Comparison of ENCODE assay signal across 15 cellular contexts in genomic region chr3:173065543-173065970, GRCh38.
DNase-seq lines count a peak whose midpoint lies in the region; ATAC-seq, FAIRE-seq and TF ChIP-seq lines count a peak whose summit lies in the region.
"Had no signal": no experiment of that assay in that cellular context is flagged by ENCODE, and none has a peak within 500 bp of the region (broad histone marks: within the 10 kb centered on the region; RNA-seq: fewer than 3 reads in every experiment).

No MANE protein-coding gene starts in this region.

- H3K36me3 ChIP-seq in H1 (ENCODE audit: control insufficient read depth in 2 of 4, insufficient read depth in 4 of 4, low read length in 3 of 4) = no peaks in the 10 kb centered on the region
- no peaks in the 10 kb centered on the region for H3K36me3 ChIP-seq in neuronal stem cell (replicated peaks in 1 of 2; ENCODE audit: control insufficient read depth in 2 of 2, insufficient read depth in 2 of 2, low read length in 2 of 2)
- H3K36me3 ChIP-seq: breast epithelium had no signal

- no peak overlapping the region for H3K9ac ChIP-seq in H1 (replicated peaks in 1 of 4; ENCODE audit: extremely low read depth in 1 of 4, low read depth in 3 of 4, low read length in 3 of 4)
- peak overlapping the region; percentile 55 for H3K9ac ChIP-seq in neuronal stem cell (ENCODE audit: low read depth, low read length, poor library complexity)

- H3K27me3 ChIP-seq in H1 (replicated peaks in 1 of 4; ENCODE audit: control insufficient read depth in 3 of 4, extremely low read depth in 1 of 4, insufficient read depth in 3 of 4, low read length in 3 of 4) = no peaks in the 10 kb centered on the region
- no peaks in the 10 kb centered on the region for H3K27me3 ChIP-seq in neuronal stem cell (ENCODE audit: control insufficient read depth in 3 of 3, insufficient read depth in 3 of 3, low read depth in 1 of 3, low read length in 3 of 3)
- H3K27me3 ChIP-seq: breast epithelium had no signal

- H2BK5ac ChIP-seq in H1 (ENCODE audit: low read depth, low read length) (no peak overlapping the region), neuronal stem cell (ENCODE audit: low read length) (no peak overlapping the region)

- H3K4me3 ChIP-seq in H1 (ENCODE audit: extremely low read depth in 1 of 4, insufficient read depth in 2 of 4, low read depth in 3 of 4, low read length in 4 of 4) (no peak overlapping the region), neuronal stem cell (ENCODE audit: low read length in 2 of 2) (no peak overlapping the region)
- H3K4me3 ChIP-seq: breast epithelium had no signal

- DNase-seq in NCI-H2029 treated with DMSO at 0.1 percent for 48 hours (lab: John Stamatoyannopoulos, UW) (peak; percentile 26), H1 (ENCODE audit: low read depth in 1 of 2, low spot score in 2 of 2) (peak in 1 of 2 experiments; percentile 5), neuronal stem cell (ENCODE audit: low spot score) (no peak), NCI-H2196 treated with DMSO at 0.1 percent for 48 hours (lab: John Stamatoyannopoulos, UW; ENCODE audit: unreplicated experiment) (no peak)
- no peak for DNase-seq in activated effector memory CD4-positive, alpha-beta T cell treated with Interleukin-2 at 50 U/mL for 16 hours
- no peak for DNase-seq in activated CD4-positive, CD25-positive, alpha-beta regulatory T cell (lab: John Stamatoyannopoulos, UW)
- DNase-seq: immature natural killer cell, NCI-H146, nephron progenitor cell had no signal

- no peak overlapping the region for H2AK5ac ChIP-seq in H1 (ENCODE audit: low read depth, low read length)
- no peak overlapping the region for H2AK5ac ChIP-seq in neuronal stem cell (ENCODE audit: low read depth, low read length)

- POLR2A ChIA-PET in H1 (lab: Charles Lee; ENCODE audit: partially characterized antibody) = no interaction called here

- no peak for TF ChIP-seq EP300 in H1 (IDR thresholded peaks at IDR 0.05; ENCODE audit: borderline replicate concordance in 1 of 2, low read depth in 2 of 2, low read length in 2 of 2)

- no peaks in the 10 kb centered on the region for H3K4me1 ChIP-seq in H1 (replicated peaks in 1 of 4; ENCODE audit: control insufficient read depth in 3 of 4, insufficient read depth in 4 of 4, low read length in 3 of 4)
- peaks cover 0 to 4% of the 10 kb centered on the region in 2 donors for H3K4me1 ChIP-seq in neuronal stem cell (ENCODE audit: control insufficient read depth in 2 of 2, insufficient read depth in 1 of 2, low read depth in 1 of 2, low read length in 2 of 2)
- H3K4me1 ChIP-seq: breast epithelium had no signal

- no peak overlapping the region for H3K14ac ChIP-seq in H1 (ENCODE audit: insufficient read length)
- H3K14ac ChIP-seq in neuronal stem cell (ENCODE audit: low read length) = no peak overlapping the region

- no peaks in the 10 kb centered on the region for H4K20me1 ChIP-seq in H1 (replicated peaks in 1 of 2; ENCODE audit: control insufficient read depth in 1 of 2, insufficient read depth in 2 of 2, low read length in 2 of 2)

- CTCF ChIA-PET in H1 (lab: Charles Lee; ENCODE audit: partially characterized antibody) = interaction anchor here (0.7 to 0.9 kb wide), 2 partner anchors 37 to 44 kb away, joined by 3 read pairs; no protein-coding TSS in a partner anchor

- no peak for TF ChIP-seq RAD21 in H1 (IDR thresholded peaks at IDR 0.05 in 1 of 2, conservative IDR thresholded peaks at IDR 0.05 in 1 of 2; ENCODE audit: low read depth in 2 of 2, low read length in 2 of 2)

- no peak for TF ChIP-seq CTCF in H1 (IDR thresholded peaks at IDR 0.05; ENCODE audit: control extremely low read depth in 1 of 3, insufficient read depth in 1 of 3, low read depth in 1 of 3, low read length in 3 of 3)

- no peaks in the 10 kb centered on the region for H3K79me1 ChIP-seq in H1 (ENCODE audit: low read depth, low read length)
- H3K79me1 ChIP-seq in neuronal stem cell (ENCODE audit: low read depth, low read length) = no peaks in the 10 kb centered on the region

- H2BK120ac ChIP-seq in H1 (replicated peaks; ENCODE audit: low read depth, low read length) (no peak overlapping the region), neuronal stem cell (ENCODE audit: low read depth, low read length) (no peak overlapping the region)

- no peak for TF ChIP-seq POLR2A in H1 (IDR thresholded peaks at IDR 0.05; ENCODE audit: control extremely low read depth in 1 of 2, low read depth in 2 of 2, low read length in 2 of 2)

- H3K27ac ChIP-seq in H1 (ENCODE audit: low read depth, low read length) (no peak overlapping the region), neuronal stem cell (replicated peaks; ENCODE audit: low read length) (no peak overlapping the region)
- H3K27ac ChIP-seq: breast epithelium, epithelial cell of prostate, VCaP had no signal

- H3K79me2 ChIP-seq in H1 (ENCODE audit: control insufficient read depth in 1 of 2, insufficient read depth in 2 of 2, low read length in 2 of 2) = no peaks in the 10 kb centered on the region

- no peak overlapping the region for H3K56ac ChIP-seq in H1 (replicated peaks; ENCODE audit: insufficient read length, low read depth, low read length)

- peak; percentile 56 for ATAC-seq in GM19463 (IDR thresholded peaks at IDR 0.05; ENCODE audit: unreplicated experiment)
- ATAC-seq in HG03521 (IDR thresholded peaks at IDR 0.05; ENCODE audit: unreplicated experiment) = no peak

- H2AFZ ChIP-seq in H1 (ENCODE audit: low read length) (peak overlapping the region; percentile 99), neuronal stem cell (ENCODE audit: low read length) (peak overlapping the region; percentile 50)

- no peak overlapping the region for H3K23ac ChIP-seq in H1 (ENCODE audit: insufficient read length)
- peak overlapping the region; percentile 18 for H3K23ac ChIP-seq in neuronal stem cell (ENCODE audit: low read depth, low read length, poor library complexity)

- H2BK12ac ChIP-seq in H1 (ENCODE audit: low read depth, low read length) (no peak overlapping the region), neuronal stem cell (ENCODE audit: low read length) (no peak overlapping the region)

- WGBS in H1 (ENCODE audit: extremely low coverage in 1 of 2, insufficient coverage in 1 of 2, insufficient read length in 1 of 2, insufficient replicate concordance in 2 of 2, low coverage in 1 of 2, low lambda C conversion rate in 2 of 2, missing lambda C conversion rate in 1 of 2), 2 experiments = 81% methylated on average over 3 of the region's 3 CpGs; no CpG with 5 or more reads in 1 of the 2 experiments
- no CpG with 5 or more reads among the region's 3 CpGs for WGBS in neuronal stem cell (ENCODE audit: extremely low coverage in 2 of 2, insufficient read length in 2 of 2, insufficient replicate concordance in 1 of 2), 2 donors

- H4K8ac ChIP-seq in H1 (ENCODE audit: extremely low read depth, insufficient read depth, low read length) = no peak overlapping the region
- H4K8ac ChIP-seq in neuronal stem cell (ENCODE audit: low read depth, low read length) = peak overlapping the region; percentile 21

- FAIRE-seq in H1 (lab: Jason Lieb, UNC) = no peak
- FAIRE-seq: RCC 7860 had no signal

- H3K9me3 ChIP-seq in H1 (ENCODE audit: insufficient read depth in 2 of 2, low read depth in 1 of 2, low read length in 1 of 2) (no peaks in the 10 kb centered on the region), neuronal stem cell (replicated peaks in 1 of 2; ENCODE audit: control insufficient read depth in 2 of 2, insufficient read depth in 1 of 2, low read depth in 1 of 2, low read length in 2 of 2) (no peaks in the 10 kb centered on the region)
- H3K9me3 ChIP-seq: breast epithelium had no signal

- no peaks in the 10 kb centered on the region for H3K23me2 ChIP-seq in H1 (ENCODE audit: low read depth, low read length)

- H3K4ac ChIP-seq in H1 (replicated peaks; ENCODE audit: insufficient read length, low read depth, low read length) (no peak overlapping the region), neuronal stem cell (ENCODE audit: low read length) (no peak overlapping the region)

- no peak overlapping the region for H4K5ac ChIP-seq in H1 (ENCODE audit: insufficient read length, low read depth, low read length)

- H2BK15ac ChIP-seq in H1 (ENCODE audit: low read length) (0 out of 2 replicates have a peak overlapping the region, but pooled peaks have one; percentile 19), neuronal stem cell (ENCODE audit: low read length) (no peak overlapping the region)

- H4K91ac ChIP-seq in H1 (replicated peaks; ENCODE audit: insufficient read length, low read length) (peak overlapping the region; percentile 36), neuronal stem cell (ENCODE audit: low read depth, low read length, poor library complexity) (no peak overlapping the region)

- H3K4me2 ChIP-seq in H1 (ENCODE audit: insufficient read depth in 1 of 2, low read depth in 2 of 2, low read length in 2 of 2) (no peak overlapping the region), neuronal stem cell (ENCODE audit: insufficient read depth, low read length, poor library complexity, severe bottlenecking) (no peak overlapping the region)

- no peak overlapping the region for H2BK20ac ChIP-seq in H1 (ENCODE audit: low read length)

- H3K18ac ChIP-seq in H1 (ENCODE audit: extremely low read depth, low read length) (no peak overlapping the region), neuronal stem cell (ENCODE audit: low read length) (peak overlapping the region; percentile 41)

TF ChIP-seq in H1, 55 proteins besides CTCF, POLR2A, EP300 and RAD21 (continues in another document):
- TF ChIP-seq POLR2AphosphoS5 (IDR thresholded peaks at IDR 0.05; ENCODE audit: low read depth, low read length) = no peak
- no peak for TF ChIP-seq MAFK (IDR thresholded peaks at IDR 0.05; ENCODE audit: low read depth, low read length)
- no peak for TF ChIP-seq TAF1 (IDR thresholded peaks at IDR 0.05; ENCODE audit: low read depth, low read length)
- TF ChIP-seq, protein P1, sequence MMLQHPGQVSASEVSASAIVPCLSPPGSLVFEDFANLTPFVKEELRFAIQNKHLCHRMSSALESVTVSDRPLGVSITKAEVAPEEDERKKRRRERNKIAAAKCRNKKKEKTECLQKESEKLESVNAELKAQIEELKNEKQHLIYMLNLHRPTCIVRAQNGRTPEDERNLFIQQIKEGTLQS (IDR thresholded peaks at IDR 0.05; ENCODE audit: insufficient read depth, low read depth, low read length) = no peak
- TF ChIP-seq JUND (IDR thresholded peaks at IDR 0.05; ENCODE audit: low read length) = no peak
- TF ChIP-seq ZNF274 (IDR thresholded peaks at IDR 0.05; ENCODE audit: borderline replicate concordance, extremely low read depth, low read length) = no peak
- TF ChIP-seq CHD2 (IDR thresholded peaks at IDR 0.05; ENCODE audit: low read length) = no peak
- TF ChIP-seq EZH2 (IDR thresholded peaks at IDR 0.05; ENCODE audit: low read depth, low read length, severe bottlenecking) = no peak
- TF ChIP-seq CBX5 (IDR thresholded peaks at IDR 0.05; ENCODE audit: low read depth, low read length) = no peak
- TF ChIP-seq TBP (IDR thresholded peaks at IDR 0.05; ENCODE audit: low read depth, low read length) = no peak
- TF ChIP-seq SUZ12 (IDR thresholded peaks at IDR 0.05; ENCODE audit: low read length) = no peak
